In the genomic region with DNA sequence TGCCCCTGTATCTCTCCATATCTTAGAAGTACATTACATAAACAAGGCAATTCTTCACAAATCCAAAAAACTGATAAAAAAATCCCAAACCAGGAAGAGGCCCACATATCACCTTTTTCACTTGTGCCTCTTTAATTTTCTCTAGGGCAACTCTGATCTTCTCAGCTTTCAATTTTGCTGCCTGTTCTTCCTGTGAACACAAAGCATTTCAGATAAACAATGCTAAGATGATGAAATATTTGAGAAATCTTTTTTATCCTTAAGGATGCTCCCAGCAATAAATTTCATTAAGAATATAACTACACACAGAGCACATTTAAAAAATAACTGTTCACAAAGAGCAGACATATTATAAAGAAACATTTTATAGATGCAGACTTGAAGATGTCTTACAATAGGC, we compare ENCODE assay signal across 19 cellular contexts.
DNase-seq lines count a peak whose midpoint lies in the region; ATAC-seq, FAIRE-seq and TF ChIP-seq lines count a peak whose summit lies in the region.
"Had no signal": no experiment of that assay in that cellular context is flagged by ENCODE, and none has a peak within 500 bp of the region (broad histone marks: within the 10 kb centered on the region; RNA-seq: fewer than 3 reads in every experiment).

No MANE protein-coding gene starts in this region.

- H3F3A ChIP-seq in SK-N-SH (replicated peaks; ENCODE audit: insufficient read depth): peaks cover 19% of the 10 kb centered on the region

- H3K9me2 ChIP-seq in SK-N-SH: no peaks in the 10 kb centered on the region

- TF ChIP-seq POLR2A in Peyer's patch (IDR thresholded peaks at IDR 0.05) (no peak), H54 (IDR thresholded peaks at IDR 0.05; ENCODE audit: low read depth, low read length) (no peak)

- POLR2A ChIA-PET in SK-N-SH (lab: Yijun Ruan, JAX): no interaction called here

- CTCF ChIA-PET in SK-N-SH (lab: Yijun Ruan, JAX): no interaction called here

- H3K27ac ChIP-seq in SK-N-SH (ENCODE audit: low read depth in 2 of 2, low read length in 1 of 2) (peak overlapping the region; percentile 13 to 93; a peak in 3 of 4 replicates), Peyer's patch (no peak overlapping the region)

- H3K9me3 ChIP-seq in SK-N-SH: no peaks in the 10 kb centered on the region
- H3K9me3 ChIP-seq in adipocyte (ENCODE audit: control insufficient read depth, low read length): no peaks in the 10 kb centered on the region
- no peaks in the 10 kb centered on the region for H3K9me3 ChIP-seq in Peyer's patch

- no peak for TF ChIP-seq EP300 in SK-N-SH (IDR thresholded peaks at IDR 0.05; ENCODE audit: borderline replicate concordance in 1 of 2, low read depth in 1 of 2, low read length in 1 of 2)

- no peak overlapping the region; the same call in 1 of the 2 replicates for H2AFZ ChIP-seq in SK-N-SH (ENCODE audit: low read depth)

- no peak for TF ChIP-seq CTCF in SK-N-SH (IDR thresholded peaks at IDR 0.05)
- no peak for TF ChIP-seq CTCF in Peyer's patch (IDR thresholded peaks at IDR 0.05)

- H3K4me2 ChIP-seq in SK-N-SH: no peak overlapping the region; the same call in 1 of the 2 replicates

- no peaks in the 10 kb centered on the region for H4K20me1 ChIP-seq in SK-N-SH (ENCODE audit: insufficient read depth)

- H3K27me3 ChIP-seq in SK-N-SH (ENCODE audit: insufficient read depth) (no peaks in the 10 kb centered on the region), adipocyte (replicated peaks; ENCODE audit: control insufficient read depth, insufficient read depth, low read length) (no peaks in the 10 kb centered on the region), Peyer's patch (no peaks in the 10 kb centered on the region)

- H3K4me3 ChIP-seq in SK-N-SH (ENCODE audit: low read depth in 2 of 2, low read length in 1 of 2): no peak overlapping the region
- no peak overlapping the region for H3K4me3 ChIP-seq in adipocyte (ENCODE audit: low read length)
- H3K4me3 ChIP-seq in Peyer's patch: no peak overlapping the region

- DNase-seq in SK-N-SH (no peak), adipocyte (ENCODE audit: low read depth) (peak; percentile 68), fibroblast of peridontal ligament (ENCODE audit: extremely low read depth) (peak; percentile 62), Peyer's patch (no peak), H54 (ENCODE audit: insufficient read length, low spot score) (no peak), NCI-H510A (lab: John Stamatoyannopoulos, UW) (no peak), NOMO-1 (lab: John Stamatoyannopoulos, UW; ENCODE audit: unreplicated experiment in 2 of 2) (no peak)
- DNase-seq: CD4-positive, CD25-positive, alpha-beta regulatory T cell; DMS53; NCI-H1048; NCI-H146; NCI-H2081 treated with DMSO at 0.1 percent for 48 hours; NCI-H446 treated with DMSO at 0.1 percent for 48 hours; NCI-H82; SIG-M5; SW 1271 had no signal

- peaks cover 6 to 26% of the 10 kb centered on the region in 2 experiments; a peak in 3 of 4 replicates for H3K4me1 ChIP-seq in SK-N-SH (ENCODE audit: control insufficient read depth in 1 of 2, insufficient read depth in 2 of 2, low read depth in 1 of 2, low read length in 1 of 2)
- H3K4me1 ChIP-seq in adipocyte (ENCODE audit: control insufficient read depth, insufficient read depth, low read length): peaks cover 17% of the 10 kb centered on the region
- no peaks in the 10 kb centered on the region for H3K4me1 ChIP-seq in Peyer's patch

- H3K9ac ChIP-seq in SK-N-SH: no peak overlapping the region
- H3K9ac ChIP-seq in adipocyte (ENCODE audit: low read length): peak overlapping the region; percentile 29

- no peak for ATAC-seq in SK-N-SH treated with all-trans-retinoic acid at 6 μM for 48 hours
- ATAC-seq: HCT116 had no signal

- no peak for FAIRE-seq in H54 (lab: Jason Lieb, UNC)
- FAIRE-seq: HTR-8/SVneo had no signal

- no peak for TF ChIP-seq RAD21 in SK-N-SH (IDR thresholded peaks at IDR 0.05; ENCODE audit: low read length)

- H3K36me3 ChIP-seq in SK-N-SH (replicated peaks in 1 of 2; ENCODE audit: control insufficient read depth in 1 of 2, insufficient read depth in 2 of 2, low read length in 1 of 2) (peaks cover 28 to 44% of the 10 kb centered on the region in 2 experiments), adipocyte (ENCODE audit: control insufficient read depth, insufficient read depth, low read length, severe bottlenecking) (peaks cover 40% of the 10 kb centered on the region), Peyer's patch (peaks cover 0 to 31% (median 0%) of the 10 kb centered on the region in 3 donors)

- peaks cover 9% of the 10 kb centered on the region for H3K79me2 ChIP-seq in SK-N-SH (ENCODE audit: insufficient read depth)

TF ChIP-seq in SK-N-SH, 30 proteins besides CTCF, POLR2A, EP300 and RAD21:
- no peak for TF ChIP-seq SMC3 (IDR thresholded peaks at IDR 0.05; ENCODE audit: low read depth, low read length)
- TF ChIP-seq REST (IDR thresholded peaks at IDR 0.05; ENCODE audit: low read depth, low read length): no peak
- no peak for TF ChIP-seq RXRA (IDR thresholded peaks at IDR 0.05; ENCODE audit: borderline replicate concordance, low read depth)

TF ChIP-seq in SK-N-SH treated with all-trans-retinoic acid at 6 μM for 48 hours, 23 proteins besides CTCF, POLR2A, EP300 and RAD21 (continues in another document):
- TF ChIP-seq PPARA (CRISPR knock-in tag; IDR thresholded peaks at IDR 0.05; ENCODE audit: borderline replicate concordance) (no peak), ZC3H10 (CRISPR knock-in tag; IDR thresholded peaks at IDR 0.05) (no peak), SNAI2 (CRISPR knock-in tag; IDR thresholded peaks at IDR 0.05) (no peak), RARB (CRISPR knock-in tag; IDR thresholded peaks at IDR 0.05) (no peak), ZFP3 (CRISPR knock-in tag; IDR thresholded peaks at IDR 0.05) (no peak), POU6F1 (CRISPR knock-in tag; IDR thresholded peaks at IDR 0.05; ENCODE audit: borderline replicate concordance, low read depth) (no peak), TOX (CRISPR knock-in tag; IDR thresholded peaks at IDR 0.05; ENCODE audit: borderline replicate concordance) (no peak), TCF4 (CRISPR knock-in tag; IDR thresholded peaks at IDR 0.05; ENCODE audit: borderline replicate concordance) (no peak), ZNF70 (CRISPR knock-in tag; IDR thresholded peaks at IDR 0.05) (no peak), CSDC2 (CRISPR knock-in tag; IDR thresholded peaks at IDR 0.05) (no peak), GLIS3 (CRISPR knock-in tag; IDR thresholded peaks at IDR 0.05) (no peak)
- TF ChIP-seq, protein P1, sequence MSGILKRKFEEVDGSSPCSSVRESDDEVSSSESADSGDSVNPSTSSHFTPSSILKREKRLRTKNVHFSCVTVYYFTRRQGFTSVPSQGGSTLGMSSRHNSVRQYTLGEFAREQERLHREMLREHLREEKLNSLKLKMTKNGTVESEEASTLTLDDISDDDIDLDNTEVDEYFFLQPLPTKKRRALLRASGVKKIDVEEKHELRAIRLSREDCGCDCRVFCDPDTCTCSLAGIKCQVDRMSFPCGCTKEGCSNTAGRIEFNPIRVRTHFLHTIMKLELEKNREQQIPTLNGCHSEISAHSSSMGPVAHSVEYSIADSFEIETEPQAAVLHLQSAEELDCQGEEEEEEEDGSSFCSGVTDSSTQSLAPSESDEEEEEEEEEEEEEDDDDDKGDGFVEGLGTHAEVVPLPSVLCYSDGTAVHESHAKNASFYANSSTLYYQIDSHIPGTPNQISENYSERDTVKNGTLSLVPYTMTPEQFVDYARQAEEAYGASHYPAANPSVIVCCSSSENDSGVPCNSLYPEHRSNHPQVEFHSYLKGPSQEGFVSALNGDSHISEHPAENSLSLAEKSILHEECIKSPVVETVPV (CRISPR knock-in tag; IDR thresholded peaks at IDR 0.05): no peak
- TF ChIP-seq, protein P2, sequence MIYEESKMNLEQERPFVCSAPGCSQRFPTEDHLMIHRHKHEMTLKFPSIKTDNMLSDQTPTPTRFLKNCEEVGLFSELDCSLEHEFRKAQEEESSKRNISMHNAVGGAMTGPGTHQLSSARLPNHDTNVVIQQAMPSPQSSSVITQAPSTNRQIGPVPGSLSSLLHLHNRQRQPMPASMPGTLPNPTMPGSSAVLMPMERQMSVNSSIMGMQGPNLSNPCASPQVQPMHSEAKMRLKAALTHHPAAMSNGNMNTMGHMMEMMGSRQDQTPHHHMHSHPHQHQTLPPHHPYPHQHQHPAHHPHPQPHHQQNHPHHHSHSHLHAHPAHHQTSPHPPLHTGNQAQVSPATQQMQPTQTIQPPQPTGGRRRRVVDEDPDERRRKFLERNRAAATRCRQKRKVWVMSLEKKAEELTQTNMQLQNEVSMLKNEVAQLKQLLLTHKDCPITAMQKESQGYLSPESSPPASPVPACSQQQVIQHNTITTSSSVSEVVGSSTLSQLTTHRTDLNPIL (CRISPR knock-in tag; IDR thresholded peaks at IDR 0.05; ENCODE audit: low read depth): no peak

Comparison
In these comparisons a context has a peak if more than half of its experiments do, and no peak if none do; other contexts are left out.
1. DNase-seq: peak in adipocyte (single experiment) and fibroblast of peridontal ligament (single experiment); none in SK-N-SH (single experiment), Peyer's patch (0 of 3), H54 (single experiment), NCI-H510A (single experiment) and NOMO-1 (0 of 2).
2. H3K27ac ChIP-seq: peak in SK-N-SH (2 of 2); none in Peyer's patch (0 of 4).